In the genomic region with DNA sequence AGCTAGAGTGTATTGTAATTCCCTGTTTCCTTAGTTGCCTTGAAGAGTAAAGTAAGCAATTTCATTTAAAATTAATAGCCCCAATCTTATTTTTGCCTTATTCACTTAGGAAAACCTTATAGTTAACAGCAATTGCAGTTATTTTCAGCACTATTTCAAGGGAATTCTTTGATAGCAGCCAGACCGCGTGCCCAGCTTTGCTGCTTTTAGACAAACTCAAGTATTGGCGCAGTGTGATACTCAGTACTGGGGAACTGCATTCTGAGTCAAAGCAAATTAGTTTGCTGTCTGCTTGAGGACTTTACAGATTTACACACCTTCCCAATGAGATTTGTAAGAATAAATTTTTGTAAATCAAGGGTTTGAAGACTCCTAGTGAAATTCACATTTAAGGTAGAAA, we compare ENCODE assay signal across 14 cellular contexts.
"Had no signal": no experiment of that assay in that cellular context is flagged by ENCODE, and none has a peak within 500 bp of the region (broad histone marks: within the 10 kb centered on the region; RNA-seq: fewer than 3 reads in every experiment).

No MANE protein-coding gene starts in this region.

- H3K27ac ChIP-seq: esophagus squamous epithelium, foreskin keratinocyte, psoas muscle, stomach, upper lobe of left lung, vagina had no signal

- H3K36me3 ChIP-seq: esophagus squamous epithelium, stomach, upper lobe of left lung, vagina had no signal

- ATAC-seq: foreskin keratinocyte; naive thymus-derived CD4-positive, alpha-beta T cell; psoas muscle had no signal

- DNase-seq: esophagus squamous epithelium; foreskin keratinocyte; immature natural killer cell; mesendoderm; naive thymus-derived CD4-positive, alpha-beta T cell; nephron progenitor cell; psoas muscle; small intestine; stimulated activated CD4-positive, alpha-beta T cell treated with anti-CD3 and anti-CD28 coated beads, Interleukin-12 subunit alpha, Interleukin-12 subunit beta, amount 100 ng/mL, for 4 hours; stimulated activated naive CD4-positive, alpha-beta T cell; stomach; substantia nigra; upper lobe of left lung had no signal

- H3K9me3 ChIP-seq: esophagus squamous epithelium, psoas muscle, stomach, upper lobe of left lung, vagina had no signal

- H3K4me3 ChIP-seq: esophagus squamous epithelium, psoas muscle, stomach, upper lobe of left lung, vagina had no signal

- H3K4me1 ChIP-seq: foreskin keratinocyte had no signal

- H3K27me3 ChIP-seq: esophagus squamous epithelium, foreskin keratinocyte, stomach, upper lobe of left lung, vagina had no signal
